In genomic region chr2:96470636-96471035, GRCh38 we compare ENCODE assay signal across 8 cellular contexts. TPM values are rescaled to one million over a fixed set of nuclear protein-coding genes. Genes with fewer than 3 reads are reported as not detected.
DNase-seq lines count a peak whose midpoint lies in the region; ATAC-seq lines count a peak whose summit lies in the region.

No MANE protein-coding gene starts in this region.

- no peaks in the 10 kb centered on the region for H3K9me3 Mint-ChIP-seq in activated naive CD8-positive, alpha-beta T cell (ENCODE audit: low read depth)

- no peaks in the 10 kb centered on the region for H3K36me3 Mint-ChIP-seq in activated naive CD8-positive, alpha-beta T cell

- H3K4me3 Mint-ChIP-seq in activated naive CD8-positive, alpha-beta T cell, result peak overlapping the region; percentile 17

- H3K27ac Mint-ChIP-seq in activated naive CD8-positive, alpha-beta T cell, result no peak overlapping the region

- peaks cover 4% of the 10 kb centered on the region for H3K4me1 Mint-ChIP-seq in activated naive CD8-positive, alpha-beta T cell (ENCODE audit: low read depth)

- peak; percentile 39 for DNase-seq in Ammon's horn (ENCODE audit: low spot score)
- DNase-seq in LHCN-M2 (ENCODE audit: low read depth), result peak; percentile 8
- peak; percentile 36 for DNase-seq in hepatic stellate cell (ENCODE audit: low spot score)
- DNase-seq in skeletal muscle cell (ENCODE audit: low read depth), result no peak
- no peak for DNase-seq in central memory CD4-positive, alpha-beta T cell
- DNase-seq in NCI-H1417 (lab: John Stamatoyannopoulos, UW), result no peak

- no peaks in the 10 kb centered on the region for H3K27me3 Mint-ChIP-seq in activated naive CD8-positive, alpha-beta T cell

- ATAC-seq in GM19467 (IDR thresholded peaks at IDR 0.05; ENCODE audit: unreplicated experiment), result no peak

- H3K4me3 ChIP-seq in skeletal muscle cell (ENCODE audit: low read depth, low read length), result peak overlapping the region; percentile 18

RNA-seq across cellular contexts. Expression of gene NEURL3, which starts 34.5 kb away (rescaled TPM):
- total RNA-seq in LHCN-M2 (2014; rRNA removed), result not detected in 2 replicates
- polyA plus RNA-seq in LHCN-M2 (2012), result not detected

Comparison
In these comparisons a context has a peak if more than half of its experiments do, and no peak if none do; other contexts are left out.
1. DNase-seq: peak in Ammon's horn (single experiment), LHCN-M2 (single experiment) and hepatic stellate cell (single experiment); none in skeletal muscle cell (single experiment), central memory CD4-positive, alpha-beta T cell (single experiment) and NCI-H1417 (0 of 3).